Comparison of ENCODE assay signal across 20 cellular contexts in the genomic region with DNA sequence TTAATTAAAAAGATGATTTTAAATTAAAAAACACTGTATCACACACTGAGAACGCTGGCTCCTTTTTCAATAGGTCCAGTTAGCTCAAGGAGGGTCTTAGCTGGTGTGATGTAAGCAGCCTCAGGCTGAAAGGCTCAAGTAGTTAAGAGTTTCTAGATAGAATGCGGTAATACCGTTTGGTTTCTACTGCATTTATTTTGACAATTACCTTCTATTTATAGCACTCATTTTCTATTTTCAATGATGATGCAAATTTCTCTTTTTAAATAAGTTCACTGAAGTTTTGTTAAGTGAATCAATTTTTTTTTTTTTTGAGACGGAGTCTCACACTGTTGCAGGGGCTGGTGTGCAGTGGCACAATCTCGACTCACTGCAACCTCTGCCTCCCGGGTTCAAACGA.
DNase-seq lines count a peak whose midpoint lies in the region; ATAC-seq, FAIRE-seq and TF ChIP-seq lines count a peak whose summit lies in the region.
"Had no signal": no experiment of that assay in that cellular context is flagged by ENCODE, and none has a peak within 500 bp of the region (broad histone marks: within the 10 kb centered on the region; RNA-seq: fewer than 3 reads in every experiment).

No MANE protein-coding gene starts in this region.

- ATAC-seq in GM19324 (IDR thresholded peaks at IDR 0.05; ENCODE audit: low FRiP score, unreplicated experiment) = peak; percentile 40
- peak; percentile 35 for ATAC-seq in HG02973 (IDR thresholded peaks at IDR 0.05; ENCODE audit: unreplicated experiment)
- no peak for ATAC-seq in effector memory CD8-positive, alpha-beta T cell (replicated peaks)
- ATAC-seq: activated T-cell treated with anti-CD3 and anti-CD28 coated beads, Interleukin-2, amount 50 U/mL, for 4 hours; mucosa of descending colon; psoas muscle had no signal

- no peak for FAIRE-seq in D721Med (lab: Jason Lieb, UNC)

- no peaks in the 10 kb centered on the region for H3K27me3 Mint-ChIP-seq in effector memory CD8-positive, alpha-beta T cell
- H3K27me3 Mint-ChIP-seq: CD4-positive, alpha-beta memory T cell; central memory CD8-positive, alpha-beta T cell had no signal

- in situ Hi-C loops in GM13976 (cut with MboI; ENCODE audit: low sequenced_read_pairs, unreplicated experiment) = no loop called here

- H3K4me1 Mint-ChIP-seq in effector memory CD8-positive, alpha-beta T cell (ENCODE audit: low read depth in 2 of 2) = peaks cover 60 to 66% of the 10 kb centered on the region in 2 donors

- no peak overlapping the region for H3K4me3 Mint-ChIP-seq in effector memory CD8-positive, alpha-beta T cell
- H3K4me3 Mint-ChIP-seq: activated T-cell treated with anti-CD3 and anti-CD28 coated beads, Interleukin-2, amount 50 U/mL, for 4 hours; neural progenitor cell had no signal

- H3K27ac Mint-ChIP-seq in effector memory CD8-positive, alpha-beta T cell = peak overlapping the region; percentile 83 to 93
- H3K27ac Mint-ChIP-seq: neural progenitor cell had no signal

- no peaks in the 10 kb centered on the region for H3K9me3 Mint-ChIP-seq in effector memory CD8-positive, alpha-beta T cell
- H3K9me3 Mint-ChIP-seq: activated T-cell treated with anti-CD3 and anti-CD28 coated beads, Interleukin-2, amount 50 U/mL, for 4 hours; central memory CD8-positive, alpha-beta T cell; neural progenitor cell had no signal

- DNase-seq in GM13976 (ENCODE audit: low spot score) (peak; percentile 64), NCI-H1694 (lab: John Stamatoyannopoulos, UW) (no peak), D721Med (ENCODE audit: insufficient read length, low spot score) (no peak)
- DNase-seq in effector memory CD8-positive, alpha-beta T cell = no peak
- DNase-seq in stimulated activated CD4-positive, alpha-beta T cell treated with anti-CD3 and anti-CD28 coated beads, Interleukin-2, amount 100 ng/mL, for 48 hours = no peak
- DNase-seq: activated naive CD4-positive, alpha-beta T cell treated with anti-CD3 and anti-CD28 coated beads, Interleukin-2, amount 50 U/mL, for 16 hours; activated T-cell treated with anti-CD3 and anti-CD28 coated beads, Interleukin-2, amount 50 U/mL, for 4 hours; CD4-positive, alpha-beta memory T cell; left ventricle myocardium inferior; mucosa of descending colon; NCI-H1092 treated with DMSO at 0.1 percent for 48 hours; NCI-H2081 treated with DMSO at 0.1 percent for 48 hours; psoas muscle; stimulated activated CD4-positive, alpha-beta T cell treated with anti-CD3 and anti-CD28 coated beads, Interleukin-1b, Interleukin-23, amount 100 ng/mL, for 48 hours; stimulated activated naive CD4-positive, alpha-beta T cell; T-helper 9 cell had no signal

- TF ChIP-seq CTCF in GM13976 (IDR thresholded peaks at IDR 0.05; ENCODE audit: borderline replicate concordance, control extremely low read depth, extremely low read depth, insufficient read depth, missing control alignments) (no peak), D721Med (IDR thresholded peaks at IDR 0.05; ENCODE audit: insufficient read depth, missing control alignments) (no peak)

- H3K36me3 Mint-ChIP-seq in effector memory CD8-positive, alpha-beta T cell (ENCODE audit: insufficient read depth) = peaks cover 76% of the 10 kb centered on the region
